In genomic region chr12:65327207-65328076, GRCh38 we compare ENCODE assay signal across 13 cellular contexts. TPM values are rescaled to one million over a fixed set of nuclear protein-coding genes. Genes with fewer than 3 reads are reported as not detected.
DNase-seq lines count a peak whose midpoint lies in the region; FAIRE-seq and TF ChIP-seq lines count a peak whose summit lies in the region.
"Had no signal": no experiment of that assay in that cellular context is flagged by ENCODE, and none has a peak within 500 bp of the region (broad histone marks: within the 10 kb centered on the region; RNA-seq: fewer than 3 reads in every experiment).

No MANE protein-coding gene starts in this region.

- CTCF ChIA-PET in endothelial cell of umbilical vein (lab: Charles Lee) = interaction anchor here (0.7 to 1.0 kb wide), 4 partner anchors 13 to 780 kb away, joined by 3 to 4 read pairs (median 3); no protein-coding TSS in a partner anchor

- no peaks in the 10 kb centered on the region for H3K79me2 ChIP-seq in ACC112 (ENCODE audit: control insufficient read depth, insufficient read depth, low read length, unreplicated experiment)
- no peaks in the 10 kb centered on the region for H3K79me2 ChIP-seq in endothelial cell of umbilical vein (ENCODE audit: control insufficient read depth, insufficient read depth, low read length)

- no TSS peak for BruUV-seq in endothelial cell of umbilical vein (replicated peaks; lab: Mats Ljungman, UMichigan)

- H2AFZ ChIP-seq in ACC112 (ENCODE audit: low read length, unreplicated experiment) (no peak overlapping the region), endothelial cell of umbilical vein (ENCODE audit: low read depth, low read length) (no peak overlapping the region)

- H3K9me1 ChIP-seq in endothelial cell of umbilical vein (replicated peaks; ENCODE audit: control insufficient read depth, extremely low read depth, insufficient read depth, low read length) = no peaks in the 10 kb centered on the region

- H3K4me3 ChIP-seq in ACC112 (ENCODE audit: low read depth, low read length) (peak overlapping the region; percentile 0; the same call in 1 of the 2 replicates), endothelial cell of umbilical vein (replicated peaks in 1 of 3; ENCODE audit: insufficient read depth in 1 of 3, low read depth in 1 of 3, low read length in 3 of 3) (no peak overlapping the region), mesodermal cell (ENCODE audit: extremely low read depth, insufficient read depth, low read length, poor library complexity, severe bottlenecking) (no peak overlapping the region)

- DNase-seq in HS-27A (ENCODE audit: low read depth) (peak; percentile 24), endothelial cell of umbilical vein (ENCODE audit: low read depth, low spot score) (peak; percentile 32), NCI-H774 (lab: John Stamatoyannopoulos, UW) (no peak), hepatic stellate cell (ENCODE audit: low spot score) (no peak)
- DNase-seq in activated CD4-positive, alpha-beta T cell treated with anti-CD3 and anti-CD28 coated beads, Interleukin-2, amount 50 U/mL, for 48 hours = no peak
- no peak for DNase-seq in effector CD4-positive, alpha-beta T cell
- DNase-seq: AML-193, GF-D8, H7, naive B cell, NCI-H524 had no signal

- POLR2A ChIA-PET in endothelial cell of umbilical vein (lab: Charles Lee) = no interaction called here

- H3K36me3 ChIP-seq in ACC112 (ENCODE audit: insufficient read depth, low read length) (peaks cover 19% of the 10 kb centered on the region), endothelial cell of umbilical vein (ENCODE audit: control insufficient read depth in 2 of 2, extremely low read depth in 1 of 2, insufficient read depth in 2 of 2, low read length in 2 of 2) (no peaks in the 10 kb centered on the region), mesodermal cell (ENCODE audit: control insufficient read depth, insufficient read depth, low read length) (peaks cover 13% of the 10 kb centered on the region)

- H3K9ac ChIP-seq in endothelial cell of umbilical vein (replicated peaks; ENCODE audit: extremely low read depth, insufficient read depth, low read length) = no peak overlapping the region

- TF ChIP-seq CTCF in endothelial cell of umbilical vein (IDR thresholded peaks at IDR 0.05; ENCODE audit: extremely low read depth in 1 of 2, insufficient read depth in 1 of 2, low read depth in 1 of 2, low read length in 2 of 2) = no peak

- peaks cover 13% of the 10 kb centered on the region for H3K4me1 ChIP-seq in ACC112 (ENCODE audit: control insufficient read depth, insufficient read depth, low read length, unreplicated experiment)
- no peaks in the 10 kb centered on the region for H3K4me1 ChIP-seq in endothelial cell of umbilical vein (ENCODE audit: control insufficient read depth, extremely low read depth, insufficient read depth, low read length)
- H3K4me1 ChIP-seq in mesodermal cell (ENCODE audit: control insufficient read depth, insufficient read depth, low read length, poor library complexity, severe bottlenecking) = peaks cover 6% of the 10 kb centered on the region

- dilution Hi-C loops in endothelial cell of umbilical vein (cut with MboI; ENCODE audit: extremely low pct_ligation_motif_present, low sequenced_read_pairs) = no loop called here

- 87 to 94% methylated on average over 5 to 9 of the region's 10 CpGs for WGBS in mesodermal cell (ENCODE audit: insufficient coverage in 2 of 2), 2 experiments

- H3K9me3 ChIP-seq in endothelial cell of umbilical vein (replicated peaks; ENCODE audit: control insufficient read depth, insufficient read depth, low read length) (no peaks in the 10 kb centered on the region), mesodermal cell (ENCODE audit: control insufficient read depth, low read length) (no peaks in the 10 kb centered on the region)

- no peak overlapping the region for H3K4me2 ChIP-seq in endothelial cell of umbilical vein (ENCODE audit: insufficient read depth, low read length)

- peak overlapping the region; percentile 20; the same call in 1 of the 2 replicates for H3K27ac ChIP-seq in ACC112 (ENCODE audit: low read depth, low read length)
- no peak overlapping the region for H3K27ac ChIP-seq in endothelial cell of umbilical vein (ENCODE audit: insufficient read depth, low read depth, low read length)
- H3K27ac ChIP-seq in mesodermal cell (ENCODE audit: low read depth, low read length, severe bottlenecking) = peak overlapping the region; percentile 39

- intact Hi-C loops in endothelial cell of umbilical vein (cut with micrococcal nuclease) = no loop called here

- H3K27me3 ChIP-seq in ACC112 (ENCODE audit: insufficient read depth, low read length) (no peaks in the 10 kb centered on the region), endothelial cell of umbilical vein (ENCODE audit: control insufficient read depth in 2 of 2, insufficient read depth in 2 of 2, low read length in 2 of 2) (no peaks in the 10 kb centered on the region)

- FAIRE-seq in endothelial cell of umbilical vein (lab: Jason Lieb, UNC) = no peak

- no peak for TF ChIP-seq POLR2A in endothelial cell of umbilical vein (IDR thresholded peaks at IDR 0.05; ENCODE audit: low read depth, low read length)

- no peaks in the 10 kb centered on the region for H4K20me1 ChIP-seq in endothelial cell of umbilical vein (replicated peaks; ENCODE audit: control insufficient read depth, extremely low read depth, insufficient read depth, low read length)

TF ChIP-seq in endothelial cell of umbilical vein, 7 proteins besides CTCF, POLR2A, EP300 and RAD21:
- no peak for TF ChIP-seq POLR2AphosphoS5 (IDR thresholded peaks at IDR 0.05; ENCODE audit: insufficient read depth, low read depth, low read length)
- no peak for TF ChIP-seq FOS (IDR thresholded peaks at IDR 0.05; ENCODE audit: borderline replicate concordance, insufficient read depth, low read length)
- TF ChIP-seq, protein P1, sequence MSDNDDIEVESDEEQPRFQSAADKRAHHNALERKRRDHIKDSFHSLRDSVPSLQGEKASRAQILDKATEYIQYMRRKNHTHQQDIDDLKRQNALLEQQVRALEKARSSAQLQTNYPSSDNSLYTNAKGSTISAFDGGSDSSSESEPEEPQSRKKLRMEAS (IDR thresholded peaks at IDR 0.05; ENCODE audit: insufficient read depth, insufficient read length) = no peak
- no peak for TF ChIP-seq JUN (IDR thresholded peaks at IDR 0.05; ENCODE audit: borderline replicate concordance, insufficient read depth, insufficient read length, low read depth)
- TF ChIP-seq GATA2 (IDR thresholded peaks at IDR 0.05; ENCODE audit: insufficient read depth, insufficient read length, low read depth, low read length) = no peak
- TF ChIP-seq MYC (IDR thresholded peaks at IDR 0.05; ENCODE audit: low read depth, low read length) = no peak
- TF ChIP-seq EZH2 (IDR thresholded peaks at IDR 0.05; ENCODE audit: borderline replicate concordance, low read depth, low read length, severe bottlenecking) = no peak

RNA-seq across cellular contexts. Expression of gene MSRB3, which starts 49.0 kb away (rescaled TPM):
- total RNA-seq in endothelial cell of umbilical vein = 59.3 and 63.7 TPM in 2 replicates
- 17.4 and 20.0 TPM in 2 replicates for polyA plus RNA-seq in endothelial cell of umbilical vein
- polyA plus RNA-seq in endothelial cell of umbilical vein (2011; cell fraction: cytosol; rRNA removed) = 25.0 and 28.7 TPM in 2 replicates
- polyA plus RNA-seq in endothelial cell of umbilical vein (2011; cell fraction: nucleus; rRNA removed) = 31.3 and 37.3 TPM in 2 replicates
- polyA plus RNA-seq in endothelial cell of umbilical vein (2012) = 37.8 and 47.1 TPM in 2 replicates
- 81.3 and 93.1 TPM in 2 replicates for polyA minus RNA-seq in endothelial cell of umbilical vein
- 5.6 TPM for polyA minus RNA-seq in endothelial cell of umbilical vein (2011; cell fraction: cytosol; rRNA and poly(A)+ RNA removed)
- 125 and 160 TPM in 2 replicates for polyA minus RNA-seq in endothelial cell of umbilical vein (2011; cell fraction: nucleus; rRNA and poly(A)+ RNA removed)
- 26.5 TPM for polyA plus RNA-seq in mesodermal cell (2013, experiment 1 of 2)
- 25.9 TPM for polyA plus RNA-seq in mesodermal cell (2013, experiment 2 of 2)

Comparison
In these comparisons a context has a peak if more than half of its experiments do, and no peak if none do; other contexts are left out.
1. DNase-seq: peak in HS-27A (single experiment) and endothelial cell of umbilical vein (single experiment); none in activated CD4-positive, alpha-beta T cell treated with anti-CD3 and anti-CD28 coated beads, Interleukin-2, amount 50 U/mL, for 48 hours (0 of 2), effector CD4-positive, alpha-beta T cell (single experiment), NCI-H774 (single experiment) and hepatic stellate cell (single experiment).